1 cellular context compared by ENCODE assay signal in the genomic region with DNA sequence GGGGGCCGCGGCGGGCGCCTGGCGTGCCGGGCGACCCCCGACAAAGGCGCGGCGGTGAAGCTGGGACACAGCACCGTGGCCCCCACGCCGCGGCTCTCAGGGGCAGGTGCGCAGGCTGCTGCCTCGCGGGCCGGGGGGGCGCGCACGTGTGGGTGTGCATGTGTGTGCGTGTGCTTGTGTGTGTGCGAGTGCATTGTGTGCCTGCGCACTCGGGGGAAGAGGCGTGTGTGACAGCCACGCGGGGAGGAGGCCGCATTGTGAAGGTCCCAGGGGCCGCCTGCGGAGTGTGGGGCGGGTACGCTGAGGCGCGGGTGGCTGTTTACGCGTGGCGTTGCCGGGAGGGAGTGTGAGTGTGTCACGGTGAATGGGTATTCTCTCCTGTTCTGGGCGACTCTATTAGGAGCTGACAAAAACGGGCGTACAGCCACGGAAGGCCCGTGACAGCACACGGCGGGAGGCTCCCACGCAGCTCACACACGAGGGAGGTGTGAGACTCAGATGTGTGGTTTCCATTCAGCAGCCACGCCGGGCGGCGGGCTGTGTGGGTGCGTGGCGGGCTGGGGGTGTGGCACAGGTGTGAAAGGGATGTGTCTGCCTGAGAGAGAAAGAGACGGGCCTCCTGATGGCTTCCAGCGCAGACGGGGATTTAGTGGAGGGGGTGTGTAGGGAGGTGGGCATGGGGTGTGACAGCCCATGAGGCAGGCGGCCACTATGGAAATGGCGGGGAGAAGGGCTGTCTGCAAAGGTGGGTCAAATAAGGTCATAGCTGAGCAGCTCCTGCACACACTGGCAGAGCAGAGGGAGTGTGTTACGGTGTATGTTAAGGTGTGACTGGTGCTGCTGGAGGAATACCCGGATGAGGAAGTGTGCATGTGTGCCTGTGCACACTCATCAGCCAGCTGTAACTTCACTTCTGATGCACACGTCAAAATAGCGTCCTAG.
TF ChIP-seq lines count a peak whose summit lies in the region.

No MANE protein-coding gene starts in this region.

TF ChIP-seq in WTC11, 78 proteins besides CTCF, POLR2A, EP300 and RAD21 (continued from another document):
- TF ChIP-seq FOXP4 (CRISPR knock-in tag; IDR thresholded peaks at IDR 0.05) = 0 out of 2 replicates have a peak, but pooled peaks have one; percentile 28
- TF ChIP-seq TCF7 (CRISPR knock-in tag; IDR thresholded peaks at IDR 0.05; ENCODE audit: low read depth) = 0 out of 2 replicates have a peak, but pooled peaks have one; percentile 52
- 0 out of 2 replicates have a peak, but pooled peaks have one; percentile 38 for TF ChIP-seq TEAD1 (CRISPR knock-in tag; IDR thresholded peaks at IDR 0.05)
- TF ChIP-seq, protein P1, sequence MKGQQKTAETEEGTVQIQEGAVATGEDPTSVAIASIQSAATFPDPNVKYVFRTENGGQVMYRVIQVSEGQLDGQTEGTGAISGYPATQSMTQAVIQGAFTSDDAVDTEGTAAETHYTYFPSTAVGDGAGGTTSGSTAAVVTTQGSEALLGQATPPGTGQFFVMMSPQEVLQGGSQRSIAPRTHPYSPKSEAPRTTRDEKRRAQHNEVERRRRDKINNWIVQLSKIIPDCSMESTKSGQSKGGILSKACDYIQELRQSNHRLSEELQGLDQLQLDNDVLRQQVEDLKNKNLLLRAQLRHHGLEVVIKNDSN (CRISPR knock-in tag; IDR thresholded peaks at IDR 0.05) = no peak
- TF ChIP-seq TP53 (CRISPR knock-in tag; IDR thresholded peaks at IDR 0.05) = 0 out of 2 replicates have a peak, but pooled peaks have one; percentile 58
- no peak for TF ChIP-seq RELA (CRISPR knock-in tag; IDR thresholded peaks at IDR 0.05; ENCODE audit: borderline replicate concordance)
- peak; percentile 73; the same call in 1 of the 2 replicates for TF ChIP-seq FOXP1 (CRISPR knock-in tag; IDR thresholded peaks at IDR 0.05; ENCODE audit: borderline replicate concordance)
- TF ChIP-seq, protein P2, sequence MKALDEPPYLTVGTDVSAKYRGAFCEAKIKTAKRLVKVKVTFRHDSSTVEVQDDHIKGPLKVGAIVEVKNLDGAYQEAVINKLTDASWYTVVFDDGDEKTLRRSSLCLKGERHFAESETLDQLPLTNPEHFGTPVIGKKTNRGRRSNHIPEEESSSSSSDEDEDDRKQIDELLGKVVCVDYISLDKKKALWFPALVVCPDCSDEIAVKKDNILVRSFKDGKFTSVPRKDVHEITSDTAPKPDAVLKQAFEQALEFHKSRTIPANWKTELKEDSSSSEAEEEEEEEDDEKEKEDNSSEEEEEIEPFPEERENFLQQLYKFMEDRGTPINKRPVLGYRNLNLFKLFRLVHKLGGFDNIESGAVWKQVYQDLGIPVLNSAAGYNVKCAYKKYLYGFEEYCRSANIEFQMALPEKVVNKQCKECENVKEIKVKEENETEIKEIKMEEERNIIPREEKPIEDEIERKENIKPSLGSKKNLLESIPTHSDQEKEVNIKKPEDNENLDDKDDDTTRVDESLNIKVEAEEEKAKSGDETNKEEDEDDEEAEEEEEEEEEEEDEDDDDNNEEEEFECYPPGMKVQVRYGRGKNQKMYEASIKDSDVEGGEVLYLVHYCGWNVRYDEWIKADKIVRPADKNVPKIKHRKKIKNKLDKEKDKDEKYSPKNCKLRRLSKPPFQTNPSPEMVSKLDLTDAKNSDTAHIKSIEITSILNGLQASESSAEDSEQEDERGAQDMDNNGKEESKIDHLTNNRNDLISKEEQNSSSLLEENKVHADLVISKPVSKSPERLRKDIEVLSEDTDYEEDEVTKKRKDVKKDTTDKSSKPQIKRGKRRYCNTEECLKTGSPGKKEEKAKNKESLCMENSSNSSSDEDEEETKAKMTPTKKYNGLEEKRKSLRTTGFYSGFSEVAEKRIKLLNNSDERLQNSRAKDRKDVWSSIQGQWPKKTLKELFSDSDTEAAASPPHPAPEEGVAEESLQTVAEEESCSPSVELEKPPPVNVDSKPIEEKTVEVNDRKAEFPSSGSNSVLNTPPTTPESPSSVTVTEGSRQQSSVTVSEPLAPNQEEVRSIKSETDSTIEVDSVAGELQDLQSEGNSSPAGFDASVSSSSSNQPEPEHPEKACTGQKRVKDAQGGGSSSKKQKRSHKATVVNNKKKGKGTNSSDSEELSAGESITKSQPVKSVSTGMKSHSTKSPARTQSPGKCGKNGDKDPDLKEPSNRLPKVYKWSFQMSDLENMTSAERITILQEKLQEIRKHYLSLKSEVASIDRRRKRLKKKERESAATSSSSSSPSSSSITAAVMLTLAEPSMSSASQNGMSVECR (CRISPR knock-in tag; IDR thresholded peaks at IDR 0.05; ENCODE audit: borderline replicate concordance) = 0 out of 2 replicates have a peak, but pooled peaks have one; percentile 36
- TF ChIP-seq, protein P3, sequence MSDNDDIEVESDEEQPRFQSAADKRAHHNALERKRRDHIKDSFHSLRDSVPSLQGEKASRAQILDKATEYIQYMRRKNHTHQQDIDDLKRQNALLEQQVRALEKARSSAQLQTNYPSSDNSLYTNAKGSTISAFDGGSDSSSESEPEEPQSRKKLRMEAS (CRISPR knock-in tag; IDR thresholded peaks at IDR 0.05) = peak; percentile 53; the same call in 1 of the 2 replicates
- no peak for TF ChIP-seq PRDM15 (CRISPR knock-in tag; IDR thresholded peaks at IDR 0.05)
- TF ChIP-seq, protein P4, sequence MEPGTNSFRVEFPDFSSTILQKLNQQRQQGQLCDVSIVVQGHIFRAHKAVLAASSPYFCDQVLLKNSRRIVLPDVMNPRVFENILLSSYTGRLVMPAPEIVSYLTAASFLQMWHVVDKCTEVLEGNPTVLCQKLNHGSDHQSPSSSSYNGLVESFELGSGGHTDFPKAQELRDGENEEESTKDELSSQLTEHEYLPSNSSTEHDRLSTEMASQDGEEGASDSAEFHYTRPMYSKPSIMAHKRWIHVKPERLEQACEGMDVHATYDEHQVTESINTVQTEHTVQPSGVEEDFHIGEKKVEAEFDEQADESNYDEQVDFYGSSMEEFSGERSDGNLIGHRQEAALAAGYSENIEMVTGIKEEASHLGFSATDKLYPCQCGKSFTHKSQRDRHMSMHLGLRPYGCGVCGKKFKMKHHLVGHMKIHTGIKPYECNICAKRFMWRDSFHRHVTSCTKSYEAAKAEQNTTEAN (CRISPR knock-in tag; IDR thresholded peaks at IDR 0.05) = peak; percentile 60
TF ChIP-seq in WTC11: peak in this region for 9.
